ENCODE assay signal across 8 cellular contexts in the genomic region with DNA sequence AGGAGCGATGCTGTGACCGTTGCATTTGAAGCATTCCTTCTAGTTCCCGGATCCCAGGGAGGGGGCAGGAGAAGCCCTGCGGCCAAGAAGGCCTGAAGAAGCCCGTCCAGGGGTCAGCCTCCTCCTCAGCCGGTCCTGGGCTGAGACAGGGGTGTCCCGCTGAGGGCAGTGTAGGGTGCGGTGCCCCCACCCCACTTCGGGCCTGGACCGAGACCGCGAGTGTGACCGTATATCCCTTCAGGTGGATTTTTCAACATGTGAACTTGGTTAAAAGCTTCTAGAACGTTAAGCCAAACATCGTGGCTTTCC. TPM values are rescaled to one million over a fixed set of nuclear protein-coding genes. Genes with fewer than 3 reads are reported as not detected.
DNase-seq lines count a peak whose midpoint lies in the region; ATAC-seq and TF ChIP-seq lines count a peak whose summit lies in the region.

No MANE protein-coding gene starts in this region.

- TF ChIP-seq EP300 in transverse colon (IDR thresholded peaks at IDR 0.05; ENCODE audit: low read depth) = no peak

- WGBS in transverse colon (ENCODE audit: low coverage in 1 of 2), 2 donors = 0% methylated on average over 11 of the region's 15 CpGs; no CpG with 5 or more reads in 1 of the 2 donors

- CTCF ChIA-PET in activated naive CD4-positive, alpha-beta T cell treated with anti-CD3 and anti-CD28 coated beads, Interleukin-2, amount 10 ng/mL, durations not matched to agents 7 days and 5 days (lab: Charles Lee) = no interaction called here
- CTCF ChIA-PET in activated CD4-positive, alpha-beta memory T cell treated with anti-CD3 and anti-CD28 coated beads, Interleukin-2, amount 10 ng/mL, durations not matched to agents 7 days and 5 days (lab: Charles Lee) = interaction anchor here (1.5 kb wide), 1 partner anchor 13 kb away, joined by 3 read pairs; no protein-coding TSS in a partner anchor

- no peak for TF ChIP-seq POLR2A in transverse colon (IDR thresholded peaks at IDR 0.05)

- ATAC-seq in left lung = no peak

- intact Hi-C loops in left lung (cut with DNase I) (no loop called here), transverse colon (cut with DNase I; ENCODE audit: low total_unique reads) (no loop called here)

- H3K27ac ChIP-seq in left lung (peak overlapping the region in 1 of 2 donors; percentile 13), transverse colon (peak overlapping the region in 1 of 4 donors; percentile 78)

- peaks cover 4% of the 10 kb centered on the region for H3K36me3 Mint-ChIP-seq in activated naive CD4-positive, alpha-beta T cell treated with anti-CD3 and anti-CD28 coated beads, Interleukin-2, amount 10 ng/mL, durations not matched to agents 7 days and 5 days
- H3K36me3 Mint-ChIP-seq in activated CD4-positive, alpha-beta memory T cell treated with anti-CD3 and anti-CD28 coated beads, Interleukin-2, amount 10 ng/mL, durations not matched to agents 7 days and 5 days (ENCODE audit: low read depth) = peaks cover 14% of the 10 kb centered on the region

- in situ Hi-C loops in transverse colon (cut with MboI; ENCODE audit: low pct_ligation_motif_present in 1 of 4, low pct_unique_long_range_greater_than_20kb in 1 of 4, low sequenced_read_pairs in 3 of 4) = no loop called here

- H3K4me3 Mint-ChIP-seq in activated naive CD4-positive, alpha-beta T cell treated with anti-CD3 and anti-CD28 coated beads, Interleukin-2, amount 10 ng/mL, durations not matched to agents 7 days and 5 days = peak overlapping the region; percentile 75
- peak overlapping the region; percentile 78 for H3K4me3 Mint-ChIP-seq in activated CD4-positive, alpha-beta memory T cell treated with anti-CD3 and anti-CD28 coated beads, Interleukin-2, amount 10 ng/mL, durations not matched to agents 7 days and 5 days

- H3K27ac Mint-ChIP-seq in activated naive CD4-positive, alpha-beta T cell treated with anti-CD3 and anti-CD28 coated beads, Interleukin-2, amount 10 ng/mL, durations not matched to agents 7 days and 5 days = no peak overlapping the region
- H3K27ac Mint-ChIP-seq in activated CD4-positive, alpha-beta memory T cell treated with anti-CD3 and anti-CD28 coated beads, Interleukin-2, amount 10 ng/mL, durations not matched to agents 7 days and 5 days = no peak overlapping the region

- no peak for TF ChIP-seq CTCF in left lung (IDR thresholded peaks at IDR 0.05)
- no peak for TF ChIP-seq CTCF in transverse colon (IDR thresholded peaks at IDR 0.05)

- H3K27me3 ChIP-seq in left lung (peaks cover 22 to 98% of the 10 kb centered on the region in 2 donors), transverse colon (peaks cover 90% of the 10 kb centered on the region)

- POLR2A ChIA-PET in activated CD4-positive, alpha-beta memory T cell treated with anti-CD3 and anti-CD28 coated beads, Interleukin-2, amount 10 ng/mL, durations not matched to agents 7 days and 5 days (lab: Charles Lee) = no interaction called here

- H3K4me3 ChIP-seq in left lung (peak overlapping the region; percentile 27 to 44), transverse colon (peak overlapping the region in 3 of 4 donors; percentile 28 to 56 (median 37))

- H3K9me3 Mint-ChIP-seq in activated naive CD4-positive, alpha-beta T cell treated with anti-CD3 and anti-CD28 coated beads, Interleukin-2, amount 10 ng/mL, durations not matched to agents 7 days and 5 days = no peaks in the 10 kb centered on the region
- H3K9me3 Mint-ChIP-seq in activated CD4-positive, alpha-beta memory T cell treated with anti-CD3 and anti-CD28 coated beads, Interleukin-2, amount 10 ng/mL, durations not matched to agents 7 days and 5 days = peaks cover 3% of the 10 kb centered on the region

- peaks cover 23 to 46% of the 10 kb centered on the region in 2 donors for H3K4me1 ChIP-seq in left lung
- H3K4me1 ChIP-seq in transverse colon = peaks cover 11 to 46% (median 40%) of the 10 kb centered on the region in 4 donors

- H3K36me3 ChIP-seq in left lung (no peaks in the 10 kb centered on the region), transverse colon (no peaks in the 10 kb centered on the region)

- no peak for DNase-seq in activated naive CD4-positive, alpha-beta T cell treated with anti-CD3 and anti-CD28 coated beads, Interleukin-2, amount 10 ng/mL, durations not matched to agents 7 days and 5 days
- DNase-seq in activated naive CD4-positive, alpha-beta T cell treated with Interleukin-2 at 50 U/mL for 16 hours = no peak
- DNase-seq in activated CD4-positive, alpha-beta memory T cell treated with anti-CD3 and anti-CD28 coated beads, Interleukin-2, amount 10 ng/mL, durations not matched to agents 7 days and 5 days = no peak
- DNase-seq in left lung (no peak), transverse colon (no peak), anterior cingulate cortex (lab: John Stamatoyannopoulos, UW) (no peak), SHP77 (lab: John Stamatoyannopoulos, UW) (no peak), NCI-H146 treated with DMSO at 0.1 percent for 48 hours (lab: John Stamatoyannopoulos, UW; ENCODE audit: unreplicated experiment) (no peak)

- peaks cover 35% of the 10 kb centered on the region for H3K4me1 Mint-ChIP-seq in activated naive CD4-positive, alpha-beta T cell treated with anti-CD3 and anti-CD28 coated beads, Interleukin-2, amount 10 ng/mL, durations not matched to agents 7 days and 5 days
- H3K4me1 Mint-ChIP-seq in activated CD4-positive, alpha-beta memory T cell treated with anti-CD3 and anti-CD28 coated beads, Interleukin-2, amount 10 ng/mL, durations not matched to agents 7 days and 5 days = peaks cover 43% of the 10 kb centered on the region

- H3K9me3 ChIP-seq in left lung (peaks cover 0 to 6% of the 10 kb centered on the region in 2 donors), transverse colon (peaks cover 3 to 6% of the 10 kb centered on the region in 2 donors)

- peaks cover 98% of the 10 kb centered on the region for H3K27me3 Mint-ChIP-seq in activated naive CD4-positive, alpha-beta T cell treated with anti-CD3 and anti-CD28 coated beads, Interleukin-2, amount 10 ng/mL, durations not matched to agents 7 days and 5 days
- H3K27me3 Mint-ChIP-seq in activated CD4-positive, alpha-beta memory T cell treated with anti-CD3 and anti-CD28 coated beads, Interleukin-2, amount 10 ng/mL, durations not matched to agents 7 days and 5 days = peaks cover 71% of the 10 kb centered on the region

RNA-seq across cellular contexts. Expression of a gene that starts 2.8 kb away (rescaled TPM):
- total RNA-seq in activated CD4-positive, alpha-beta memory T cell treated with anti-CD3 and anti-CD28 coated beads, Interleukin-2, amount 10 ng/mL, durations not matched to agents 7 days and 5 days = not detected
- total RNA-seq in left lung (1 to 10 TPM in 1 of 2 donors, under 1 TPM in 1; 0.81 to 4.0 TPM), transverse colon (1 to 10 TPM in 2 of 4 donors, not detected in 2; 1.4 to 1.9 TPM)
